ENCODE assay signal across 14 cellular contexts in the genomic region with DNA sequence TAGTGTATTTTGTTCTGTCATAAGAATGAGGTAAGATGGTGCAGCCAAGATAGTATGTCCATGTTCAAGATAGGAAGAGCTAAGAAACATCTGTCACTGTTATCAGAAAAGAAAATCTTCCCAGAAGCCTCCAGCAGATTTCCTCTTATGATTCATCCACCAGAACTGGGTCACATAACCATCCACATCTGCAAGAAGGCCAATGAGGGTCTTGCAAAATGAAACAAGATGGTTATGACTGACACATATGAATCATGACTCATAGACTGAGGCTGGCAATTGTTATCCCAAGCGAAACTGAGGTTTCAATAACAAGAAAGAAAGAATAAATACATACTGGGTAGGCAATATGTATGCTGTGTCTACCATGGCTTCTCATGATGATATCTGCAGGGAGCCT. TPM values are rescaled to one million over a fixed set of nuclear protein-coding genes. Genes with fewer than 3 reads are reported as not detected.
DNase-seq lines count a peak whose midpoint lies in the region; ATAC-seq and TF ChIP-seq lines count a peak whose summit lies in the region.
"Had no signal": no experiment of that assay in that cellular context is flagged by ENCODE, and none has a peak within 500 bp of the region (broad histone marks: within the 10 kb centered on the region; RNA-seq: fewer than 3 reads in every experiment).

No MANE protein-coding gene starts in this region.

- ATAC-seq in activated naive CD8-positive, alpha-beta T cell treated with anti-CD3 and anti-CD28 coated beads, Interleukin-2, amount 50 U/mL, for 24 hours: peak; percentile 96
- ATAC-seq in HG02759 (IDR thresholded peaks at IDR 0.05; ENCODE audit: unreplicated experiment): no peak
- ATAC-seq in gastrocnemius medialis: no peak

- H3K4me3 Mint-ChIP-seq in activated naive CD8-positive, alpha-beta T cell treated with anti-CD3 and anti-CD28 coated beads, Interleukin-2, amount 50 U/mL, for 24 hours: no peak overlapping the region
- H3K4me3 Mint-ChIP-seq: immature natural killer cell had no signal

- H3K27me3 Mint-ChIP-seq in activated naive CD8-positive, alpha-beta T cell treated with anti-CD3 and anti-CD28 coated beads, Interleukin-2, amount 50 U/mL, for 24 hours: no peaks in the 10 kb centered on the region

- TF ChIP-seq POLR2A in gastrocnemius medialis (IDR thresholded peaks at IDR 0.05): no peak

- no peaks in the 10 kb centered on the region for H3K4me1 ChIP-seq in gastrocnemius medialis

- DNase-seq in NK-92 treated with Interleukin-12 subunit alpha and Interleukin-12 subunit beta, amount 100 ng/mL, for 24 hours (lab: John Stamatoyannopoulos, UW): peak; percentile 3
- DNase-seq in NK-92 (lab: John Stamatoyannopoulos, UW; ENCODE audit: unreplicated experiment) (no peak), M059J (ENCODE audit: low read depth) (peak; percentile 67), kidney tubule cell (ENCODE audit: low spot score) (peak; percentile 74), NCI-H774 (lab: John Stamatoyannopoulos, UW) (no peak), gastrocnemius medialis (no peak)
- DNase-seq in activated naive CD8-positive, alpha-beta T cell treated with anti-CD3 and anti-CD28 coated beads, Interleukin-2, amount 50 U/mL, for 24 hours: no peak
- DNase-seq: effector CD4-positive, alpha-beta T cell; immature natural killer cell; NCI-H524; stimulated activated CD4-positive, alpha-beta T cell treated with anti-CD3 and anti-CD28 coated beads, Interleukin-2, amount 100 ng/mL, for 24 hours had no signal

- no peaks in the 10 kb centered on the region for H3K9me3 ChIP-seq in gastrocnemius medialis

- H3K27ac Mint-ChIP-seq in activated naive CD8-positive, alpha-beta T cell treated with anti-CD3 and anti-CD28 coated beads, Interleukin-2, amount 50 U/mL, for 24 hours: peak overlapping the region; percentile 11
- H3K27ac Mint-ChIP-seq: immature natural killer cell had no signal

- no peak overlapping the region for H3K4me3 ChIP-seq in gastrocnemius medialis

- peaks cover 19% of the 10 kb centered on the region for H3K4me1 Mint-ChIP-seq in activated naive CD8-positive, alpha-beta T cell treated with anti-CD3 and anti-CD28 coated beads, Interleukin-2, amount 50 U/mL, for 24 hours
- H3K4me1 Mint-ChIP-seq: immature natural killer cell had no signal

- no peaks in the 10 kb centered on the region for H3K27me3 ChIP-seq in gastrocnemius medialis

- intact Hi-C loops in gastrocnemius medialis (cut with DNase I; ENCODE audit: low total_unique reads): no loop called here

- no peaks in the 10 kb centered on the region for H3K36me3 ChIP-seq in gastrocnemius medialis

- in situ Hi-C loops in gastrocnemius medialis (cut with MboI; ENCODE audit: low sequenced_read_pairs in 4 of 4): no loop called here

- no peaks in the 10 kb centered on the region for H3K36me3 Mint-ChIP-seq in activated naive CD8-positive, alpha-beta T cell treated with anti-CD3 and anti-CD28 coated beads, Interleukin-2, amount 50 U/mL, for 24 hours (ENCODE audit: low read depth)

- no peak overlapping the region for H3K27ac ChIP-seq in gastrocnemius medialis
- H3K27ac ChIP-seq: 22Rv1, KMS-11 had no signal

- H3K9me3 Mint-ChIP-seq in activated naive CD8-positive, alpha-beta T cell treated with anti-CD3 and anti-CD28 coated beads, Interleukin-2, amount 50 U/mL, for 24 hours: no peaks in the 10 kb centered on the region
- H3K9me3 Mint-ChIP-seq: immature natural killer cell had no signal

- no peak for TF ChIP-seq CTCF in gastrocnemius medialis (IDR thresholded peaks at IDR 0.05 in 4 of 5, conservative IDR thresholded peaks at IDR 0.05 in 1 of 5)

RNA-seq across cellular contexts. Expression of a gene that starts 30.3 kb away (rescaled TPM):
- total RNA-seq in M059J (2014; rRNA removed; shearing (Covaris generic)): 3.8 and 4.1 TPM in 2 replicates
- 1 to 10 TPM; 2.0 to 4.6 (median 3.2) TPM for total RNA-seq in gastrocnemius medialis

RNA-seq across cellular contexts. Expression of a gene that starts 56.4 kb away (rescaled TPM):
- total RNA-seq in M059J (2014; rRNA removed; shearing (Covaris generic)): 2.8 and 3.3 TPM in 2 replicates
- total RNA-seq in gastrocnemius medialis: 10 to 100 TPM in 1 of 4 donors, 1 to 10 TPM in 3; 4.9 to 11.8 (median 8.2) TPM

Comparison
In these comparisons a context has a peak if more than half of its experiments do, and no peak if none do; other contexts are left out.
1. DNase-seq: peak in NK-92 treated with Interleukin-12 subunit alpha and Interleukin-12 subunit beta, amount 100 ng/mL, for 24 hours (single experiment), M059J (single experiment) and kidney tubule cell (single experiment); none in NK-92 (single experiment), activated naive CD8-positive, alpha-beta T cell treated with anti-CD3 and anti-CD28 coated beads, Interleukin-2, amount 50 U/mL, for 24 hours (single experiment), NCI-H774 (single experiment) and gastrocnemius medialis (0 of 2).